14 cellular contexts compared by ENCODE assay signal in genomic region chr17:76381633-76382304, GRCh38. TPM values are rescaled to one million over a fixed set of nuclear protein-coding genes. Genes with fewer than 3 reads are reported as not detected.
DNase-seq lines count a peak whose midpoint lies in the region; ATAC-seq and TF ChIP-seq lines count a peak whose summit lies in the region.
"Had no signal": no experiment of that assay in that cellular context is flagged by ENCODE, and none has a peak within 500 bp of the region (broad histone marks: within the 10 kb centered on the region; RNA-seq: fewer than 3 reads in every experiment).

No MANE protein-coding gene starts in this region.

- H3K36me3 Mint-ChIP-seq in T-helper 2 cell treated with Interferon-gamma antibody and Interleukin-4, amounts not matched to agents 5 μg/mL and 100 μg/mL, for 36 hours (ENCODE audit: low read depth), result no peaks in the 10 kb centered on the region

- H3K27me3 ChIP-seq in RWPE2 (ENCODE audit: insufficient read depth, poor library complexity, severe bottlenecking) (no peaks in the 10 kb centered on the region), foreskin keratinocyte (no peaks in the 10 kb centered on the region), smooth muscle cell (ENCODE audit: low read depth) (no peaks in the 10 kb centered on the region)

- peak overlapping the region; percentile 90 for H3K9ac ChIP-seq in smooth muscle cell (ENCODE audit: low read depth)

- no peaks in the 10 kb centered on the region for H3K9me3 Mint-ChIP-seq in T-helper 2 cell treated with Interferon-gamma antibody and Interleukin-4, amounts not matched to agents 5 μg/mL and 100 μg/mL, for 36 hours

- H2AFZ ChIP-seq in smooth muscle cell (ENCODE audit: low read depth), result no peak overlapping the region

- H3K79me2 ChIP-seq in smooth muscle cell (ENCODE audit: low read depth), result no peaks in the 10 kb centered on the region

- H3K27ac ChIP-seq in RWPE2 (ENCODE audit: poor library complexity, severe bottlenecking), result peak overlapping the region; percentile 84
- H3K27ac ChIP-seq in foreskin keratinocyte, result peak overlapping the region; percentile 87
- peak overlapping the region; percentile 89 for H3K27ac ChIP-seq in smooth muscle cell (ENCODE audit: low read depth)

- peak overlapping the region; percentile 50 for H3K4me3 Mint-ChIP-seq in T-helper 2 cell treated with Interferon-gamma antibody and Interleukin-4, amounts not matched to agents 5 μg/mL and 100 μg/mL, for 36 hours

- no peaks in the 10 kb centered on the region for H3K27me3 Mint-ChIP-seq in T-helper 2 cell treated with Interferon-gamma antibody and Interleukin-4, amounts not matched to agents 5 μg/mL and 100 μg/mL, for 36 hours (ENCODE audit: low read depth)

- H3K9me3 ChIP-seq in RWPE2 (ENCODE audit: severe bottlenecking) (no peaks in the 10 kb centered on the region), smooth muscle cell (replicated peaks; ENCODE audit: low read depth) (no peaks in the 10 kb centered on the region)
- H3K9me3 ChIP-seq: A549 had no signal

- H3K4me1 ChIP-seq in RWPE2 (ENCODE audit: insufficient read depth, poor library complexity, severe bottlenecking) (no peaks in the 10 kb centered on the region), foreskin keratinocyte (peaks cover 4% of the 10 kb centered on the region), smooth muscle cell (ENCODE audit: low read depth) (peaks cover 13% of the 10 kb centered on the region)

- peaks cover 6% of the 10 kb centered on the region for H3F3A ChIP-seq in smooth muscle cell (ENCODE audit: low read depth)

- H3K4me3 ChIP-seq in RWPE2 (ENCODE audit: severe bottlenecking), result no peak overlapping the region
- no peak overlapping the region for H3K4me3 ChIP-seq in smooth muscle cell

- no peak for DNase-seq in T-helper 2 cell treated with Interferon-gamma antibody and Interleukin-4, amounts not matched to agents 5 μg/mL and 100 μg/mL, for 36 hours (ENCODE audit: low spot score)
- DNase-seq in T-helper 2 cell (no peak), RWPE2 (ENCODE audit: low spot score) (peak; percentile 63), foreskin keratinocyte (no peak), smooth muscle cell (lab: John Stamatoyannopoulos, UW; ENCODE audit: unreplicated experiment) (no peak), NCI-H1436 (lab: John Stamatoyannopoulos, UW) (no peak)
- no peak for DNase-seq in stimulated activated CD8-positive, alpha-beta memory T cell treated with anti-CD3 and anti-CD28 coated beads, Interleukin-4, amount 100 ng/mL, for 48 hours
- DNase-seq: dorsolateral prefrontal cortex, HCEC 1CT, NCI-H748 treated with DMSO at 0.1 percent for 48 hours had no signal

- H4K20me1 ChIP-seq in smooth muscle cell (ENCODE audit: low read depth), result peaks cover 10% of the 10 kb centered on the region

- H3K36me3 ChIP-seq in RWPE2 (ENCODE audit: low read depth) (peaks cover 5% of the 10 kb centered on the region), smooth muscle cell (ENCODE audit: low read depth) (no peaks in the 10 kb centered on the region)

- peak overlapping the region; percentile 99 for H3K4me2 ChIP-seq in smooth muscle cell

- no peak overlapping the region for H3K27ac Mint-ChIP-seq in T-helper 2 cell treated with Interferon-gamma antibody and Interleukin-4, amounts not matched to agents 5 μg/mL and 100 μg/mL, for 36 hours

- TF ChIP-seq CTCF in RWPE2 (IDR thresholded peaks at IDR 0.05; ENCODE audit: poor library complexity, severe bottlenecking) (no peak), foreskin keratinocyte (conservative IDR thresholded peaks at IDR 0.05) (no peak), smooth muscle cell (IDR thresholded peaks at IDR 0.05; ENCODE audit: borderline replicate concordance, insufficient read depth, poor library complexity, severe bottlenecking) (no peak)

- 53% methylated on average over 17 of the region's 19 CpGs for WGBS in smooth muscle cell (ENCODE audit: low lambda C conversion rate)

- ATAC-seq in RWPE2 (ENCODE audit: low read depth) (no peak), foreskin keratinocyte (no peak), GM21786 (IDR thresholded peaks at IDR 0.05; ENCODE audit: unreplicated experiment) (no peak)
- ATAC-seq: A549, GM12878, left colon had no signal

- H3K4me1 Mint-ChIP-seq in T-helper 2 cell treated with Interferon-gamma antibody and Interleukin-4, amounts not matched to agents 5 μg/mL and 100 μg/mL, for 36 hours (ENCODE audit: low read depth), result peaks cover 12% of the 10 kb centered on the region

RNA-seq across cellular contexts. Expression of gene SPHK1, which starts 2.6 kb away (rescaled TPM):
- total RNA-seq in foreskin keratinocyte, result 81.9 and 128 TPM in 2 replicates
- polyA plus RNA-seq in foreskin keratinocyte, result 90.1 and 147 TPM in 2 replicates
- 8.3 and 20.1 TPM in 2 replicates for total RNA-seq in smooth muscle cell
- polyA plus RNA-seq in smooth muscle cell, result 24.8 and 27.4 TPM in 2 replicates

RNA-seq across cellular contexts. Expression of gene PRPSAP1, which starts 28.1 kb away (rescaled TPM):
- total RNA-seq in foreskin keratinocyte (43.7 and 44.0 TPM in 2 replicates), smooth muscle cell (27.1 and 43.6 TPM in 2 replicates)
- polyA plus RNA-seq in foreskin keratinocyte (40.4 and 43.8 TPM in 2 replicates), smooth muscle cell (35.7 and 51.5 TPM in 2 replicates)
